ENCODE assay signal across 8 cellular contexts in genomic region chr17:74987418-74987908, GRCh38. TPM values are rescaled to one million over a fixed set of nuclear protein-coding genes. Genes with fewer than 3 reads are reported as not detected.
DNase-seq lines count a peak whose midpoint lies in the region; TF ChIP-seq lines count a peak whose summit lies in the region.

Gene CDR2L (plus strand): TSS chr17:74987632. CDS start chr17:74988044, 412 bp downstream.

- H3K4me2 ChIP-seq in Loucy (ENCODE audit: low read depth, low read length, poor library complexity, severe bottlenecking) = peak within 1 kb of the TSS; percentile 45

- peak; percentile 97 for DNase-seq in DMS53 (lab: John Stamatoyannopoulos, UW)
- DNase-seq in GOT3 (lab: John Stamatoyannopoulos, UW) = peak; percentile 70
- DNase-seq in SHP77 (lab: John Stamatoyannopoulos, UW) = peak; percentile 88 to 96
- peak; percentile 97 for DNase-seq in activated effector memory CD4-positive, alpha-beta T cell treated with anti-CD3 and anti-CD28 coated beads, Interleukin-2, amount 50 U/mL, for 16 hours
- peak; percentile 88 for DNase-seq in fibroblast of the aortic adventitia (ENCODE audit: low read depth)
- DNase-seq in stimulated activated naive CD4-positive, alpha-beta T cell treated with Interleukin-2 at 50 U/mL for 16 hours (lab: John Stamatoyannopoulos, UW) = peak; percentile 86

- H3K27me3 Mint-ChIP-seq in nephron (ENCODE audit: low read depth) = no peaks in the 10 kb centered on the region

- peaks cover 18% of the 10 kb centered on the region for H3K4me1 Mint-ChIP-seq in nephron

- TF ChIP-seq CTCF in Loucy (conservative IDR thresholded peaks at IDR 0.05; ENCODE audit: low read length) (no peak), fibroblast of the aortic adventitia (IDR thresholded peaks at IDR 0.05; ENCODE audit: insufficient read depth, low read length) (no peak), nephron (IDR thresholded peaks at IDR 0.05; ENCODE audit: unreplicated experiment in 3 of 3) (peak in 1 of 3 experiments; percentile 19)

- H3K4me3 ChIP-seq in Loucy (ENCODE audit: low read length, poor library complexity, severe bottlenecking) (peak within 1 kb of the TSS; percentile 73), fibroblast of the aortic adventitia (ENCODE audit: low read depth, low read length) (peak within 1 kb of the TSS; percentile 82)

- peak within 1 kb of the TSS; percentile 83 to 93 (median 91) for H3K27ac Mint-ChIP-seq in nephron

- H3K27me3 ChIP-seq in Loucy (ENCODE audit: insufficient read depth, low read length, poor library complexity, severe bottlenecking) = peaks cover 14% of the 10 kb centered on the region

- no peaks in the 10 kb centered on the region for H3F3A ChIP-seq in Loucy (ENCODE audit: low read depth)

- no peaks in the 10 kb centered on the region for H3K79me2 ChIP-seq in Loucy (ENCODE audit: insufficient read depth, low read length)

- H3K9ac ChIP-seq in Loucy (ENCODE audit: low read depth, low read length, poor library complexity, severe bottlenecking) = peak within 1 kb of the TSS; percentile 39

- peak within 1 kb of the TSS; percentile 75; the same call in 1 of the 2 replicates for H2AFZ ChIP-seq in Loucy (ENCODE audit: low read length)

- no peaks in the 10 kb centered on the region for H3K9me3 Mint-ChIP-seq in nephron

- no peaks in the 10 kb centered on the region for H4K20me1 ChIP-seq in Loucy (ENCODE audit: insufficient read depth, low read length, poor library complexity, severe bottlenecking)

- H3K36me3 ChIP-seq in Loucy (ENCODE audit: insufficient read depth, low read length) = no peaks in the 10 kb centered on the region

- H3K9me3 ChIP-seq in Loucy (ENCODE audit: insufficient read depth, low read depth, low read length) = no peaks in the 10 kb centered on the region

- no peaks in the 10 kb centered on the region for H3K9me2 ChIP-seq in Loucy (replicated peaks; ENCODE audit: low read depth, low read length)

- peaks cover 9% of the 10 kb centered on the region for H3K4me1 ChIP-seq in Loucy (ENCODE audit: insufficient read depth, low read length, poor library complexity, severe bottlenecking)

- peak within 1 kb of the TSS; percentile 93 to 95 (median 94) for H3K4me3 Mint-ChIP-seq in nephron

- no peaks in the 10 kb centered on the region for H3K36me3 Mint-ChIP-seq in nephron (ENCODE audit: low read depth)

RNA-seq across cellular contexts. Expression of gene CDR2L, which starts in this region (rescaled TPM):
- total RNA-seq in fibroblast of the aortic adventitia (ENCODE audit: low replicate concordance) = 11.8 and 15.3 TPM in 2 replicates

Comparison
In these comparisons a context has a peak if more than half of its experiments do, and no peak if none do; other contexts are left out.
1. Peak in every context shown above with its lines: DNase-seq and H3K4me3 ChIP-seq.